Comparison of ENCODE assay signal across 15 cellular contexts in the genomic region with DNA sequence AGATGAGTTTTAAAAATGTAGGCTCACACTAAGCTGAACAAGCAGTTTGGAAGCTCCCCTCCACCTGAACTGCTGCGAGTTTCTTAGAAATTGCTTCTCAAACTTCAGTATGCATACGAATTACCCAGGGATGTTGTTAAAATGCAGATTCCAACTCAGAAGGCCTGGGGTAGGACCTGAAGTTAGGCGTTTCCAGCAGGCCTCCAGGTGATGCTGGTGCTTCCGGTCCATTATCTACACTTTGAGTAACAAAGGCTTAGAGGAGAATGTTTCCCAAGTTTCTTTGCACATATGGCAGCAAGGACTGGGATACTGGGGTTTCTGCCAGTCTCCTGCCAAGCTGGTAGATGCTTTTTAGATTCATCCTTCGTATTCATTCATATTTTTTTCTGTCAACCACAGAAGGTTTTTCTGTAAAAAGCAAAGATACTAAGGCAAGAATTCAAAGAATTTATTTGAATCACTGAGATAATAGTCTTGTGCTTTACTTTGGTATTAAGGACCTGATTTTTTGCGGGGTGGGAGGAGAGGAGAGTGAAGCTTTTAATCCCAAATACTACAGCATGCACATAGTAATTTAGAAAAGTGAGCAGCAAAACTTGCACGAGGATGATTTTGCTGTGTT.
"Had no signal": no experiment of that assay in that cellular context is flagged by ENCODE, and none has a peak within 500 bp of the region (broad histone marks: within the 10 kb centered on the region; RNA-seq: fewer than 3 reads in every experiment).

No MANE protein-coding gene starts in this region.

- DNase-seq: activated CD4-positive, alpha-beta T cell treated with anti-CD3 and anti-CD28 coated beads, Interleukin-2, amount 10 ng/mL, durations not matched to agents 24 days and 14 days; activated CD8-positive, alpha-beta memory T cell treated with anti-CD3 and anti-CD28 coated beads for 24 hours; activated naive CD4-positive, alpha-beta T cell treated with anti-CD3 and anti-CD28 coated beads for 36 hours; body of pancreas; central memory CD4-positive, alpha-beta T cell; dermis blood vessel endothelial cell; lower lobe of right lung; naive B cell; posterior cingulate gyrus; stomach; T1000; uterus; WERI-Rb-1 had no signal

- H3K36me3 Mint-ChIP-seq: naive B cell had no signal

- ATAC-seq: activated T-helper 17 cell treated with anti-CD3 and anti-CD28 coated beads, Interleukin-2, amount 50 U/mL, for 72 hours; body of pancreas; lower lobe of right lung had no signal

- H3K4me3 Mint-ChIP-seq: activated CD4-positive, alpha-beta T cell treated with anti-CD3 and anti-CD28 coated beads, Interleukin-2, amount 10 ng/mL, durations not matched to agents 24 days and 14 days; activated naive CD4-positive, alpha-beta T cell treated with anti-CD3 and anti-CD28 coated beads for 36 hours; activated T-helper 17 cell treated with anti-CD3 and anti-CD28 coated beads, Interleukin-2, amount 50 U/mL, for 72 hours; naive B cell had no signal

- H3K36me3 ChIP-seq: lower lobe of right lung, stomach, uterus, WERI-Rb-1 had no signal

- H3K4me1 ChIP-seq: body of pancreas, lower lobe of right lung, stomach, uterus had no signal

- H3K4me3 ChIP-seq: body of pancreas, lower lobe of right lung, skin epidermis, stomach, uterus had no signal

- H3K27me3 ChIP-seq: body of pancreas, stomach, uterus had no signal

- H3K27ac Mint-ChIP-seq: activated CD4-positive, alpha-beta T cell treated with anti-CD3 and anti-CD28 coated beads, Interleukin-2, amount 10 ng/mL, durations not matched to agents 24 days and 14 days; activated naive CD4-positive, alpha-beta T cell treated with anti-CD3 and anti-CD28 coated beads for 36 hours; activated T-helper 17 cell treated with anti-CD3 and anti-CD28 coated beads, Interleukin-2, amount 50 U/mL, for 72 hours; naive B cell had no signal

- H3K4me1 Mint-ChIP-seq: activated CD4-positive, alpha-beta T cell treated with anti-CD3 and anti-CD28 coated beads, Interleukin-2, amount 10 ng/mL, durations not matched to agents 24 days and 14 days; activated T-helper 17 cell treated with anti-CD3 and anti-CD28 coated beads, Interleukin-2, amount 50 U/mL, for 72 hours; naive B cell had no signal

- H3K27ac ChIP-seq: body of pancreas, lower lobe of right lung, stomach, uterus, WERI-Rb-1 had no signal
